Comparison of ENCODE assay signal across 7 cellular contexts in the genomic region with DNA sequence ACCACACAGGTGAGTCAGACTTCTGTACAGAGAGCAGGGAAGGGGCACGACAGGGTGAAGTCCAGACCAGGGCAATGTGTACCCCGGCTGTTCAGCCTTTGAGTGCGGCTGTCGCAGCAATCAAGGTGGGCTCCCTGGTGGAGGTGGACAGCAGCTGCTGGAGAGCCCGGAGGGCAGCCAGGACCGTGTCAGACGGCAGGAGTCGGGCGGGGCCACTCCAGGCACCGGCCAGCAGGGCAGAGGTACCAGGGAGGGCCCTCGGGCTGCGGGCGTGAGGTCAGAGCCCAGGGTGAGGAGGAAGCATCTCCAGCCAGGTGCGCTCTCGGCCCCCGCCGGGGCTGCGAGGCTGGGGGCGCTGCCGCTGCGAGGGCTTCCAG. TPM values are rescaled to one million over a fixed set of nuclear protein-coding genes. Genes with fewer than 3 reads are reported as not detected.
DNase-seq lines count a peak whose midpoint lies in the region; ATAC-seq and TF ChIP-seq lines count a peak whose summit lies in the region.

No MANE protein-coding gene starts in this region.

- H3K27me3 ChIP-seq in left ventricle myocardium inferior (ENCODE audit: low read depth): no peaks in the 10 kb centered on the region
- no peaks in the 10 kb centered on the region for H3K27me3 ChIP-seq in skeletal muscle tissue (ENCODE audit: control insufficient read depth in 3 of 3, insufficient read depth in 3 of 3, low read length in 3 of 3)

- H3K36me3 ChIP-seq in left ventricle myocardium inferior (peaks cover 31% of the 10 kb centered on the region), skeletal muscle tissue (ENCODE audit: control insufficient read depth in 3 of 3, insufficient read depth in 3 of 3, low read length in 3 of 3) (peaks cover 16 to 22% (median 16%) of the 10 kb centered on the region in 3 donors)

- H3K4me3 Mint-ChIP-seq in activated T-helper 1 cell treated with anti-CD3 and anti-CD28 coated beads, Interleukin-12 subunit alpha, Interleukin-12 subunit beta, Interleukin-2, Interleukin-4 antibody, amounts not matched to agents 30 ng/mL and 10 ng/mL and 1 ng/mL, durations not matched to agents 14 hours and 24 hours and 36 hours: peak overlapping the region; percentile 86

- no peaks in the 10 kb centered on the region for H3K9me3 Mint-ChIP-seq in activated T-helper 1 cell treated with anti-CD3 and anti-CD28 coated beads, Interleukin-12 subunit alpha, Interleukin-12 subunit beta, Interleukin-2, Interleukin-4 antibody, amounts not matched to agents 30 ng/mL and 10 ng/mL and 1 ng/mL, durations not matched to agents 14 hours and 24 hours and 36 hours

- peak overlapping the region; percentile 99 for H3K27ac ChIP-seq in left ventricle myocardium inferior (replicated peaks)
- H3K27ac ChIP-seq in skeletal muscle tissue (ENCODE audit: low read depth, low read length): peak overlapping the region; percentile 92

- H3K27ac Mint-ChIP-seq in activated T-helper 1 cell treated with anti-CD3 and anti-CD28 coated beads, Interleukin-12 subunit alpha, Interleukin-12 subunit beta, Interleukin-2, Interleukin-4 antibody, amounts not matched to agents 30 ng/mL and 10 ng/mL and 1 ng/mL, durations not matched to agents 14 hours and 24 hours and 36 hours: peak overlapping the region; percentile 92

- TF ChIP-seq CTCF in left ventricle myocardium inferior (IDR thresholded peaks at IDR 0.05; ENCODE audit: borderline replicate concordance): peak; percentile 7

- peak; percentile 9 for ATAC-seq in GM18907 (IDR thresholded peaks at IDR 0.05; ENCODE audit: unreplicated experiment)
- ATAC-seq in HG03378 (IDR thresholded peaks at IDR 0.05; ENCODE audit: unreplicated experiment): peak; percentile 10
- no peak for ATAC-seq in GM19452 (IDR thresholded peaks at IDR 0.05; ENCODE audit: unreplicated experiment)

- H3K4me1 Mint-ChIP-seq in activated T-helper 1 cell treated with anti-CD3 and anti-CD28 coated beads, Interleukin-12 subunit alpha, Interleukin-12 subunit beta, Interleukin-2, Interleukin-4 antibody, amounts not matched to agents 30 ng/mL and 10 ng/mL and 1 ng/mL, durations not matched to agents 14 hours and 24 hours and 36 hours (ENCODE audit: low read depth): peaks cover 26% of the 10 kb centered on the region

- DNase-seq in activated T-helper 1 cell treated with anti-CD3 and anti-CD28 coated beads, Interleukin-12 subunit alpha, Interleukin-12 subunit beta, Interleukin-2, Interleukin-4 antibody, amounts not matched to agents 30 ng/mL and 10 ng/mL and 1 ng/mL, durations not matched to agents 14 hours and 24 hours and 36 hours (ENCODE audit: low spot score): no peak
- DNase-seq in left ventricle myocardium inferior (no peak), posterior vena cava (ENCODE audit: low spot score) (no peak)

- no peaks in the 10 kb centered on the region for H3K27me3 Mint-ChIP-seq in activated T-helper 1 cell treated with anti-CD3 and anti-CD28 coated beads, Interleukin-12 subunit alpha, Interleukin-12 subunit beta, Interleukin-2, Interleukin-4 antibody, amounts not matched to agents 30 ng/mL and 10 ng/mL and 1 ng/mL, durations not matched to agents 14 hours and 24 hours and 36 hours (ENCODE audit: insufficient read depth)

- intact Hi-C loops in activated T-helper 1 cell treated with anti-CD3 and anti-CD28 coated beads, Interleukin-12 subunit alpha, Interleukin-12 subunit beta, Interleukin-2, Interleukin-4 antibody, amounts not matched to agents 30 ng/mL and 10 ng/mL and 1 ng/mL, durations not matched to agents 14 hours and 24 hours and 36 hours (cut with micrococcal nuclease): loop anchor here (1.0 to 10.0 kb wide), 3 partner anchors 23 to 575 kb away; a partner anchor contains a TSS
- intact Hi-C loops in left ventricle myocardium inferior (cut with micrococcal nuclease) (no loop called here), posterior vena cava (cut with DNase I) (loop anchor here in 1 of 2 donors (5.0 kb wide), 1 partner anchor 283 kb away; no protein-coding TSS in a partner anchor)

- peaks cover 27% of the 10 kb centered on the region for H3K36me3 Mint-ChIP-seq in activated T-helper 1 cell treated with anti-CD3 and anti-CD28 coated beads, Interleukin-12 subunit alpha, Interleukin-12 subunit beta, Interleukin-2, Interleukin-4 antibody, amounts not matched to agents 30 ng/mL and 10 ng/mL and 1 ng/mL, durations not matched to agents 14 hours and 24 hours and 36 hours (ENCODE audit: low read depth)

- H3K4me1 ChIP-seq in left ventricle myocardium inferior: peaks cover 73% of the 10 kb centered on the region
- peaks cover 44 to 65% (median 54%) of the 10 kb centered on the region in 3 donors for H3K4me1 ChIP-seq in skeletal muscle tissue (ENCODE audit: control insufficient read depth in 3 of 3, insufficient read depth in 3 of 3, low read length in 3 of 3)

- peak overlapping the region; percentile 96 for H3K4me3 ChIP-seq in left ventricle myocardium inferior
- H3K4me3 ChIP-seq in skeletal muscle tissue (ENCODE audit: low read length in 3 of 3): peak overlapping the region; percentile 67 to 94 (median 81)

- H3K9me3 ChIP-seq in left ventricle myocardium inferior (replicated peaks) (no peaks in the 10 kb centered on the region), skeletal muscle tissue (ENCODE audit: control insufficient read depth in 3 of 3, low read length in 3 of 3) (no peaks in the 10 kb centered on the region)

- H3K9ac ChIP-seq in skeletal muscle tissue (ENCODE audit: low read depth in 1 of 3, low read length in 3 of 3): peak overlapping the region; percentile 80 to 97 (median 86)

RNA-seq across cellular contexts. Expression of a gene that starts 0.8 kb away (rescaled TPM):
- total RNA-seq in activated T-helper 1 cell treated with anti-CD3 and anti-CD28 coated beads, Interleukin-12 subunit alpha, Interleukin-12 subunit beta, Interleukin-2, Interleukin-4 antibody, amounts not matched to agents 30 ng/mL and 10 ng/mL and 1 ng/mL, durations not matched to agents 14 hours and 24 hours and 36 hours: 290 and 291 TPM in 2 replicates
- total RNA-seq in left ventricle myocardium inferior (57.1 TPM), skeletal muscle tissue (14.6 TPM), posterior vena cava (10 to 100 TPM; 29.9 to 37.2 TPM)

RNA-seq across cellular contexts. Expression of a gene that starts 41.3 kb away (rescaled TPM):
- 48.1 and 51.0 TPM in 2 replicates for total RNA-seq in activated T-helper 1 cell treated with anti-CD3 and anti-CD28 coated beads, Interleukin-12 subunit alpha, Interleukin-12 subunit beta, Interleukin-2, Interleukin-4 antibody, amounts not matched to agents 30 ng/mL and 10 ng/mL and 1 ng/mL, durations not matched to agents 14 hours and 24 hours and 36 hours
- total RNA-seq in left ventricle myocardium inferior: 25.5 TPM
- total RNA-seq in skeletal muscle tissue: 13.0 TPM
- 10 to 100 TPM; 27.5 to 45.4 TPM for total RNA-seq in posterior vena cava

RNA-seq across cellular contexts. Expression of a gene that starts 41.5 kb away (rescaled TPM):
- total RNA-seq in activated T-helper 1 cell treated with anti-CD3 and anti-CD28 coated beads, Interleukin-12 subunit alpha, Interleukin-12 subunit beta, Interleukin-2, Interleukin-4 antibody, amounts not matched to agents 30 ng/mL and 10 ng/mL and 1 ng/mL, durations not matched to agents 14 hours and 24 hours and 36 hours: 13.1 and 18.5 TPM in 2 replicates
- total RNA-seq in left ventricle myocardium inferior (17.0 TPM), skeletal muscle tissue (9.9 TPM), posterior vena cava (10 to 100 TPM in 1 of 2 donors, 1 to 10 TPM in 1; 8.9 to 11.7 TPM)

RNA-seq across cellular contexts. Expression of a gene that starts 52.8 kb away (rescaled TPM):
- total RNA-seq in activated T-helper 1 cell treated with anti-CD3 and anti-CD28 coated beads, Interleukin-12 subunit alpha, Interleukin-12 subunit beta, Interleukin-2, Interleukin-4 antibody, amounts not matched to agents 30 ng/mL and 10 ng/mL and 1 ng/mL, durations not matched to agents 14 hours and 24 hours and 36 hours: 0.05 TPM in 1 of 2 replicates, not detected in the other
- not detected for total RNA-seq in left ventricle myocardium inferior
- total RNA-seq in skeletal muscle tissue: not detected
- total RNA-seq in posterior vena cava: not detected
